ENCODE assay signal across 23 cellular contexts in genomic region chr3:45771166-45771775, GRCh38. TPM values are rescaled to one million over a fixed set of nuclear protein-coding genes. Genes with fewer than 3 reads are reported as not detected.
DNase-seq lines count a peak whose midpoint lies in the region; ATAC-seq, FAIRE-seq and TF ChIP-seq lines count a peak whose summit lies in the region.
"Had no signal": no experiment of that assay in that cellular context is flagged by ENCODE, and none has a peak within 500 bp of the region (broad histone marks: within the 10 kb centered on the region; RNA-seq: fewer than 3 reads in every experiment).

No MANE protein-coding gene starts in this region.

- WGBS in H1 (ENCODE audit: extremely low coverage in 1 of 2, insufficient coverage in 1 of 2, insufficient read length in 1 of 2, insufficient replicate concordance in 2 of 2, low coverage in 1 of 2, low lambda C conversion rate in 2 of 2, missing lambda C conversion rate in 1 of 2), 2 experiments = 90% methylated on average over 9 of the region's 9 CpGs; no CpG with 5 or more reads in 1 of the 2 experiments

- H3K36me3 Mint-ChIP-seq in osteocyte (ENCODE audit: unreplicated experiment) (no peaks in the 10 kb centered on the region), type B pancreatic cell (no peaks in the 10 kb centered on the region), chondrocyte (ENCODE audit: low read depth) (peaks cover 3% of the 10 kb centered on the region)
- H3K36me3 Mint-ChIP-seq: CD14-positive monocyte had no signal

- no peak for ATAC-seq in left colon
- ATAC-seq: GM12878 had no signal

- H3K4me3 Mint-ChIP-seq in osteocyte (ENCODE audit: unreplicated experiment) (no peak overlapping the region), type B pancreatic cell (no peak overlapping the region), chondrocyte (ENCODE audit: unreplicated experiment) (no peak overlapping the region)
- H3K4me3 Mint-ChIP-seq: CD14-positive monocyte had no signal

- H2AFZ ChIP-seq in H1 (ENCODE audit: low read length) = no peak overlapping the region

- no peaks in the 10 kb centered on the region for H3K79me2 ChIP-seq in H1 (ENCODE audit: control insufficient read depth in 1 of 2, insufficient read depth in 2 of 2, low read length in 2 of 2)

- H3K4me2 ChIP-seq in H1 (ENCODE audit: insufficient read depth in 1 of 2, low read depth in 2 of 2, low read length in 2 of 2) = no peak overlapping the region
- H3K4me2 ChIP-seq: BLaER1 had no signal

- no peaks in the 10 kb centered on the region for H4K20me1 ChIP-seq in H1 (replicated peaks in 1 of 2; ENCODE audit: control insufficient read depth in 1 of 2, insufficient read depth in 2 of 2, low read length in 2 of 2)
- H4K20me1 ChIP-seq: BLaER1 had no signal

- no peaks in the 10 kb centered on the region for H3K27me3 ChIP-seq in H1 (replicated peaks in 1 of 4; ENCODE audit: control insufficient read depth in 3 of 4, extremely low read depth in 1 of 4, insufficient read depth in 3 of 4, low read length in 3 of 4)
- H3K27me3 ChIP-seq: BLaER1 had no signal

- intact Hi-C loops in left colon (cut with DNase I, micrococcal nuclease) = no loop called here

- H3K27me3 Mint-ChIP-seq in osteocyte (ENCODE audit: unreplicated experiment) = peaks cover 74% of the 10 kb centered on the region
- peaks cover 29% of the 10 kb centered on the region for H3K27me3 Mint-ChIP-seq in type B pancreatic cell
- H3K27me3 Mint-ChIP-seq in chondrocyte (ENCODE audit: low read depth) = peaks cover 58% of the 10 kb centered on the region

- TF ChIP-seq RAD21 in H1 (IDR thresholded peaks at IDR 0.05 in 1 of 2, conservative IDR thresholded peaks at IDR 0.05 in 1 of 2; ENCODE audit: low read depth in 2 of 2, low read length in 2 of 2) = no peak

- H3K27ac ChIP-seq in H1 (ENCODE audit: low read depth, low read length) = no peak overlapping the region
- H3K27ac ChIP-seq: BLaER1, HL-60 had no signal

- H2BK12ac ChIP-seq in H1 (ENCODE audit: low read depth, low read length) = no peak overlapping the region

- H3K18ac ChIP-seq in H1 (ENCODE audit: extremely low read depth, low read length) = no peak overlapping the region

- peaks cover 16% of the 10 kb centered on the region for H3K9me3 Mint-ChIP-seq in osteocyte (ENCODE audit: unreplicated experiment)
- no peaks in the 10 kb centered on the region for H3K9me3 Mint-ChIP-seq in type B pancreatic cell
- peaks cover 10% of the 10 kb centered on the region for H3K9me3 Mint-ChIP-seq in chondrocyte (ENCODE audit: low read depth)

- no peak overlapping the region for H2AK5ac ChIP-seq in H1 (ENCODE audit: low read depth, low read length)

- no peak overlapping the region for H2BK120ac ChIP-seq in H1 (replicated peaks; ENCODE audit: low read depth, low read length)

- H3K4me1 Mint-ChIP-seq in osteocyte (ENCODE audit: unreplicated experiment) (no peaks in the 10 kb centered on the region), type B pancreatic cell (ENCODE audit: unreplicated experiment) (peaks cover 9% of the 10 kb centered on the region), chondrocyte (ENCODE audit: low read depth) (no peaks in the 10 kb centered on the region)
- H3K4me1 Mint-ChIP-seq: CD14-positive monocyte had no signal

- H3K56ac ChIP-seq in H1 (replicated peaks; ENCODE audit: insufficient read length, low read depth, low read length) = no peak overlapping the region

- no peak overlapping the region for H2BK20ac ChIP-seq in H1 (ENCODE audit: low read length)

- DNase-seq in D341Med (ENCODE audit: low spot score) = peak; percentile 10
- no peak for DNase-seq in H1 (ENCODE audit: low read depth in 1 of 2, low spot score in 2 of 2)
- peak; percentile 60 for DNase-seq in osteocyte (ENCODE audit: extremely low spot score, unreplicated experiment)
- peak; percentile 40 for DNase-seq in type B pancreatic cell (ENCODE audit: extremely low spot score, unreplicated experiment)
- no peak for DNase-seq in NCI-H1105 treated with DMSO at 0.1 percent for 48 hours (lab: John Stamatoyannopoulos, UW)
- DNase-seq in chondrocyte (ENCODE audit: low spot score) = no peak
- DNase-seq in left colon = no peak
- DNase-seq: 8988T; Calu3; CD4-positive, alpha-beta memory T cell; DMS 273 treated with DMSO at 0.1 percent for 48 hours; DMS53; DND-41; EL had no signal

- H3K23ac ChIP-seq in H1 (ENCODE audit: insufficient read length) = no peak overlapping the region

- CTCF ChIA-PET in H1 (lab: Charles Lee; ENCODE audit: partially characterized antibody) = interaction anchor here (0.6 to 3.3 kb wide), 5 partner anchors 9 to 736 kb away, joined by 3 to 19 read pairs (median 4); no protein-coding TSS in a partner anchor

- TF ChIP-seq CTCF in H1 (IDR thresholded peaks at IDR 0.05; ENCODE audit: control extremely low read depth in 1 of 3, insufficient read depth in 1 of 3, low read depth in 1 of 3, low read length in 3 of 3) (no peak), osteocyte (IDR thresholded peaks at IDR 0.05) (no peak), type B pancreatic cell (conservative IDR thresholded peaks at IDR 0.05) (no peak), chondrocyte (IDR thresholded peaks at IDR 0.05) (no peak)

- no peaks in the 10 kb centered on the region for H3K36me3 ChIP-seq in H1 (ENCODE audit: control insufficient read depth in 2 of 4, insufficient read depth in 4 of 4, low read length in 3 of 4)
- H3K36me3 ChIP-seq: BLaER1, HAP-1 had no signal

- TF ChIP-seq EP300 in H1 (IDR thresholded peaks at IDR 0.05; ENCODE audit: borderline replicate concordance in 1 of 2, low read depth in 2 of 2, low read length in 2 of 2) = no peak

- no peak overlapping the region for H4K5ac ChIP-seq in H1 (ENCODE audit: insufficient read length, low read depth, low read length)

- no peak overlapping the region for H3K14ac ChIP-seq in H1 (ENCODE audit: insufficient read length)

- no peak overlapping the region for H4K91ac ChIP-seq in H1 (replicated peaks; ENCODE audit: insufficient read length, low read length)

- no peak for TF ChIP-seq POLR2A in H1 (IDR thresholded peaks at IDR 0.05; ENCODE audit: control extremely low read depth in 1 of 2, low read depth in 2 of 2, low read length in 2 of 2)

- peak overlapping the region; percentile 65; the same call in 1 of the 2 replicates for H4K8ac ChIP-seq in H1 (ENCODE audit: extremely low read depth, insufficient read depth, low read length)

- no peaks in the 10 kb centered on the region; the same call in 1 of the 2 replicates for H3K23me2 ChIP-seq in H1 (ENCODE audit: low read depth, low read length)

- H3K4me3 ChIP-seq in H1 (ENCODE audit: extremely low read depth in 1 of 4, insufficient read depth in 2 of 4, low read depth in 3 of 4, low read length in 4 of 4) = no peak overlapping the region
- H3K4me3 ChIP-seq: BLaER1, GM12878, HAP-1 had no signal

- H3K79me1 ChIP-seq in H1 (ENCODE audit: low read depth, low read length) = no peaks in the 10 kb centered on the region

- H2BK15ac ChIP-seq in H1 (ENCODE audit: low read length) = no peak overlapping the region

- H3K27ac Mint-ChIP-seq in osteocyte (ENCODE audit: unreplicated experiment) (no peak overlapping the region), type B pancreatic cell (no peak overlapping the region), chondrocyte (ENCODE audit: unreplicated experiment) (no peak overlapping the region)
- H3K27ac Mint-ChIP-seq: CD14-positive monocyte had no signal

- peaks cover 0 to 6% of the 10 kb centered on the region in 2 experiments; a peak in 1 of 4 replicates for H3K9me3 ChIP-seq in H1 (ENCODE audit: insufficient read depth in 2 of 2, low read depth in 1 of 2, low read length in 1 of 2)
- H3K9me3 ChIP-seq: HAP-1 had no signal

- no peaks in the 10 kb centered on the region; a peak in 1 of 7 replicates for H3K4me1 ChIP-seq in H1 (replicated peaks in 1 of 4; ENCODE audit: control insufficient read depth in 3 of 4, insufficient read depth in 4 of 4, low read length in 3 of 4)
- H3K4me1 ChIP-seq: HAP-1 had no signal

- peak overlapping the region; percentile 44 for H3K4ac ChIP-seq in H1 (replicated peaks; ENCODE audit: insufficient read length, low read depth, low read length)

- FAIRE-seq in H1 (lab: Jason Lieb, UNC) = no peak
- FAIRE-seq: GM12878 had no signal

- H3K9ac ChIP-seq in H1 (replicated peaks in 1 of 4; ENCODE audit: extremely low read depth in 1 of 4, low read depth in 3 of 4, low read length in 3 of 4) = no peak overlapping the region
- H3K9ac ChIP-seq: BLaER1 had no signal

- POLR2A ChIA-PET in H1 (lab: Charles Lee; ENCODE audit: partially characterized antibody) = interaction anchor here (1.6 kb wide), 1 partner anchor 17 kb away, joined by 3 read pairs; no protein-coding TSS in a partner anchor

- no peak overlapping the region for H2BK5ac ChIP-seq in H1 (ENCODE audit: low read depth, low read length)

TF ChIP-seq in H1, 55 proteins besides CTCF, POLR2A, EP300 and RAD21 (continues in another document):
- TF ChIP-seq CHD1 (IDR thresholded peaks at IDR 0.05; ENCODE audit: low read depth, low read length) (no peak), RNF2 (IDR thresholded peaks at IDR 0.05; ENCODE audit: borderline replicate concordance, low read depth, low read length, missing control alignments, poor library complexity, severe bottlenecking) (no peak), BRCA1 (IDR thresholded peaks at IDR 0.05; ENCODE audit: low read depth, low read length) (no peak)
- TF ChIP-seq, protein P1, sequence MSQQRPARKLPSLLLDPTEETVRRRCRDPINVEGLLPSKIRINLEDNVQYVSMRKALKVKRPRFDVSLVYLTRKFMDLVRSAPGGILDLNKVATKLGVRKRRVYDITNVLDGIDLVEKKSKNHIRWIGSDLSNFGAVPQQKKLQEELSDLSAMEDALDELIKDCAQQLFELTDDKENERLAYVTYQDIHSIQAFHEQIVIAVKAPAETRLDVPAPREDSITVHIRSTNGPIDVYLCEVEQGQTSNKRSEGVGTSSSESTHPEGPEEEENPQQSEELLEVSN (IDR thresholded peaks at IDR 0.05) = no peak
- TF ChIP-seq, protein P2, sequence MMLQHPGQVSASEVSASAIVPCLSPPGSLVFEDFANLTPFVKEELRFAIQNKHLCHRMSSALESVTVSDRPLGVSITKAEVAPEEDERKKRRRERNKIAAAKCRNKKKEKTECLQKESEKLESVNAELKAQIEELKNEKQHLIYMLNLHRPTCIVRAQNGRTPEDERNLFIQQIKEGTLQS (IDR thresholded peaks at IDR 0.05; ENCODE audit: insufficient read depth, low read depth, low read length) = no peak

RNA-seq across cellular contexts. Expression of gene SLC6A20, which starts 25.1 kb away (rescaled TPM):
- not detected in 2 replicates for total RNA-seq in H1 (2021; fragmentation: NEBNext Ultra II Directional; extraction: Animal tissue kit (Norgen Biotek cat#: 25700))
- polyA plus RNA-seq in H1 (2011; rRNA removed) = 0.05 and 0.17 TPM in 2 replicates
- polyA plus RNA-seq in H1 (2011; cell fraction: cytosol; rRNA removed) = 0.03 TPM
- 0.04 TPM for polyA plus RNA-seq in H1 (2011; cell fraction: nucleus; rRNA removed)
- polyA plus RNA-seq in H1 (2012, experiment 1 of 2) = 0.07 to 0.46 TPM (median 0.08 TPM) in 3 of 4 replicates, not detected in the other
- polyA plus RNA-seq in H1 (2012, experiment 2 of 2) = not detected
- polyA plus RNA-seq in H1 (2013, experiment 1 of 2) = 0.02 TPM
- 0.06 TPM for polyA plus RNA-seq in H1 (2013, experiment 2 of 2)
- 0.16 TPM in 1 of 2 replicates, not detected in the other for polyA minus RNA-seq in H1 (2011; rRNA and poly(A)+ RNA removed)
- not detected for polyA minus RNA-seq in H1 (2011; cell fraction: cytosol; rRNA and poly(A)+ RNA removed)
- polyA minus RNA-seq in H1 (2011; cell fraction: nucleus; rRNA and poly(A)+ RNA removed) = not detected
- total RNA-seq in osteocyte (not detected in 2 replicates), type B pancreatic cell (ENCODE audit: low replicate concordance) (1.5 and 3.2 TPM in 2 replicates), chondrocyte (not detected in 3 replicates), left colon (10 to 100 TPM in 1 of 2 donors, 1 to 10 TPM in 1; 2.4 to 11.8 TPM)
- total RNA-seq: A673; CD4-positive, alpha-beta memory T cell; H4; HT1080 had no signal
- polyA plus RNA-seq: AG04450, CD14-positive monocyte had no signal

Comparison
In these comparisons a context has a peak if more than half of its experiments do, and no peak if none do; other contexts are left out.
1. DNase-seq: peak in D341Med (single experiment), osteocyte (single experiment) and type B pancreatic cell (single experiment); none in H1 (0 of 2), NCI-H1105 treated with DMSO at 0.1 percent for 48 hours (single experiment), chondrocyte (single experiment) and left colon (0 of 2).